ENCODE assay signal across 2 cellular contexts in the genomic region with DNA sequence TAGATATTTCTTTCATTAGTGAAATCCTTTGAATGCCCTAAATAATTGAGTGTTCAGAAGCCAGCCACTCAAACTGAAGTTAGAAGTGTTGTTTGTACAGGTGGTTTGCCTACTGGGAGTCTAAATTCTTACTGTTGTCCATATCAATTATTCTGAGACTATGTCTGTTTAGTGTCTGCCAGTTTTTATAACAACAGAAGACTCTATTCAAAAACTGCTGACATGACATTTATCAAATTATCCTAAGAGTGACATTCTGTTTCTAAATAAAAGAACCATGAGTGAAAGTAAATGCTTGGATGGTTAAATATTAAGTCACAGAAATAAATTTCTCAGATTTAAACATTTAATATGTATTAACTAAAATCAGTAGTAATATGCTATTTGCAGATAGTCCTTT.
TF ChIP-seq lines count a peak whose summit lies in the region.

No MANE protein-coding gene starts in this region.

TF ChIP-seq in HCT116, 20 proteins besides CTCF, POLR2A, EP300 and RAD21 (continued from another document):
- TF ChIP-seq CBX3 (IDR thresholded peaks at IDR 0.05; ENCODE audit: low read depth) (no peak), EZH2 (IDR thresholded peaks at IDR 0.05) (no peak), ZFX (IDR thresholded peaks at IDR 0.05) (no peak), ELF1 (IDR thresholded peaks at IDR 0.05; ENCODE audit: borderline replicate concordance, low read depth) (no peak), YY1 (IDR thresholded peaks at IDR 0.05; ENCODE audit: extremely low read depth, insufficient replicate concordance, low read depth, low read length) (no peak)
- TF ChIP-seq, protein P1, sequence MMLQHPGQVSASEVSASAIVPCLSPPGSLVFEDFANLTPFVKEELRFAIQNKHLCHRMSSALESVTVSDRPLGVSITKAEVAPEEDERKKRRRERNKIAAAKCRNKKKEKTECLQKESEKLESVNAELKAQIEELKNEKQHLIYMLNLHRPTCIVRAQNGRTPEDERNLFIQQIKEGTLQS (IDR thresholded peaks at IDR 0.05), result no peak
TF ChIP-seq in HCT116: peak in this region for 0.

TF ChIP-seq in K562, 482 proteins besides CTCF, POLR2A, EP300 and RAD21 (continued from another document):
- peak; percentile 87 for TF ChIP-seq C11orf30 (IDR thresholded peaks at IDR 0.05; ENCODE audit: low read depth)
